ENCODE assay signal across 26 cellular contexts in the genomic region with DNA sequence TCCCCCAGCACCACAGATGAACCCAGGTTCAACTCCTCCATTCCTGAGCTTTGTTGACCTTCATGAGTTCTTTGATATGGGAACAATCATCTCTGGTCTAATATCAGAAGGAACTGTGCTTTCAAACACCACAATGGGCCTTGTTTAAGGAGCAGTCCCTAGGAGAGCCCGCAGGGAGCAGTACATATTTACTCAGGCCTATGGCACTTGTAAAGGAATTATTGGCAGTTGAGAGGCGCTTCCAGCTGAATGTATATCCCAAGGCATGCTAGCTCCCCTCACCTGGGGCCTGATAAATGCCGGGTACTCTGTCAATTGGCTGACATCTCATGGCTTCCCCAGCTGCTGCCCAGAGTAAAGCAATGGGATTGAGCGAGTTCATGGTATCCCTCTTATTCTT.
DNase-seq lines count a peak whose midpoint lies in the region; ATAC-seq and TF ChIP-seq lines count a peak whose summit lies in the region.
"Had no signal": no experiment of that assay in that cellular context is flagged by ENCODE, and none has a peak within 500 bp of the region (broad histone marks: within the 10 kb centered on the region; RNA-seq: fewer than 3 reads in every experiment).

No MANE protein-coding gene starts in this region.

- POLR2A ChIA-PET in A673 (lab: Charles Lee; ENCODE audit: low non-redundant PET) = no interaction called here

- no peak overlapping the region for H3K4me3 ChIP-seq in hepatocyte
- no peak overlapping the region for H3K4me3 ChIP-seq in A673 (ENCODE audit: low read depth, low read length, poor library complexity, severe bottlenecking)
- H3K4me3 ChIP-seq: GM12878, heart right ventricle, lower lobe of right lung, MG63, skin epidermis had no signal

- H3K36me3 ChIP-seq in hepatocyte (replicated peaks; ENCODE audit: insufficient read depth, low read depth) = no peaks in the 10 kb centered on the region
- H3K36me3 ChIP-seq in A673 (ENCODE audit: insufficient read depth, low read length, poor library complexity, severe bottlenecking) = no peaks in the 10 kb centered on the region
- H3K36me3 ChIP-seq: heart right ventricle, lower lobe of right lung, MG63 had no signal

- BruUV-seq in A673 (replicated peaks; lab: Mats Ljungman, UMichigan) = no TSS peak

- H2AFZ ChIP-seq in hepatocyte = no peak overlapping the region

- TF ChIP-seq CTCF in hepatocyte (IDR thresholded peaks at IDR 0.05; ENCODE audit: poor library complexity) = peak; percentile 36
- no peak for TF ChIP-seq CTCF in A673 (conservative IDR thresholded peaks at IDR 0.05; ENCODE audit: low read depth, low read length)

- H3K27me3 ChIP-seq in hepatocyte (no peaks in the 10 kb centered on the region), A673 (replicated peaks; ENCODE audit: insufficient read depth, low read depth, low read length, poor library complexity) (no peaks in the 10 kb centered on the region)
- H3K27me3 ChIP-seq: heart right ventricle, MG63 had no signal

- H3K27me3 Mint-ChIP-seq in T-helper 17 cell = no peaks in the 10 kb centered on the region
- H3K27me3 Mint-ChIP-seq in natural killer cell treated with Interleukin-12 subunit alpha and Interleukin-12 subunit beta and Interleukin-15 and Interleukin-18, amount 100 ng/mL, for 72 hours = peaks cover 0 to 3% of the 10 kb centered on the region in 2 donors
- H3K27me3 Mint-ChIP-seq: B cell, IgD-negative memory B cell, naive B cell, T-cell had no signal

- H3K27ac ChIP-seq in hepatocyte (peak overlapping the region; percentile 64), A673 (ENCODE audit: low read depth, low read length, poor library complexity, severe bottlenecking) (no peak overlapping the region)
- H3K27ac ChIP-seq: heart right ventricle, lower lobe of right lung had no signal

- H3K36me3 Mint-ChIP-seq in T-helper 17 cell (ENCODE audit: low read depth) = no peaks in the 10 kb centered on the region
- H3K36me3 Mint-ChIP-seq in natural killer cell treated with Interleukin-12 subunit alpha and Interleukin-12 subunit beta and Interleukin-15 and Interleukin-18, amount 100 ng/mL, for 72 hours = peaks cover 6% of the 10 kb centered on the region
- H3K36me3 Mint-ChIP-seq: naive B cell, T-cell had no signal

- H3K4me2 ChIP-seq in hepatocyte = no peak overlapping the region

- H3K9me3 ChIP-seq in T-helper 17 cell (ENCODE audit: control insufficient read depth, low read length, poor library complexity, severe bottlenecking) (no peaks in the 10 kb centered on the region), hepatocyte (ENCODE audit: low read depth) (no peaks in the 10 kb centered on the region), A673 (ENCODE audit: low read depth, low read length, poor library complexity, severe bottlenecking) (peaks cover 3% of the 10 kb centered on the region)
- H3K9me3 ChIP-seq: MG63 had no signal

- H3K27ac Mint-ChIP-seq in T-helper 17 cell = peak overlapping the region; percentile 35
- peak overlapping the region in 1 of 2 donors; percentile 20 for H3K27ac Mint-ChIP-seq in natural killer cell treated with Interleukin-12 subunit alpha and Interleukin-12 subunit beta and Interleukin-15 and Interleukin-18, amount 100 ng/mL, for 72 hours
- H3K27ac Mint-ChIP-seq: T-cell had no signal

- DNase-seq in NCI-H146 (lab: John Stamatoyannopoulos, UW) = peak; percentile 66
- no peak for DNase-seq in T-helper 17 cell
- DNase-seq in hepatocyte (ENCODE audit: low spot score) = peak; percentile 63
- DNase-seq in sciatic nerve (ENCODE audit: low spot score) = peak; percentile 12
- no peak for DNase-seq in natural killer cell treated with Interleukin-12 subunit alpha and Interleukin-12 subunit beta and Interleukin-15 and Interleukin-18, amount 100 ng/mL, for 72 hours (ENCODE audit: low spot score)
- DNase-seq in A673 (ENCODE audit: low spot score) = no peak
- DNase-seq in activated CD4-positive, CD25-positive, alpha-beta regulatory T cell treated with anti-CD3 and anti-CD28 coated beads, Interleukin-2, amount 50 U/mL, for 72 hours = no peak
- DNase-seq in mucosa of gallbladder (ENCODE audit: low spot score) = no peak
- DNase-seq: activated CD4-positive, alpha-beta T cell treated with anti-CD3 and anti-CD28 coated beads, Interleukin-2, amount 50 U/mL, for 48 hours; activated naive CD4-positive, alpha-beta T cell; activated T-cell treated with anti-CD3 and anti-CD28 coated beads, Interleukin-2, amount 50 U/mL, for 1 hour; aorta; GDM1; HCEC 1CT; heart right ventricle; lower lobe of right lung; MG63; naive B cell; NCI-H1694; stimulated activated CD4-positive, alpha-beta T cell treated with anti-CD3 and anti-CD28 coated beads, Interleukin-2, amount 100 ng/mL, for 48 hours; T-cell had no signal

- no peaks in the 10 kb centered on the region for H3K4me1 ChIP-seq in hepatocyte (ENCODE audit: insufficient read depth)
- peaks cover 8% of the 10 kb centered on the region for H3K4me1 ChIP-seq in A673 (ENCODE audit: insufficient read depth, low read length, poor library complexity, severe bottlenecking)

- intact Hi-C loops in sciatic nerve (cut with DNase I) = no loop called here
- intact Hi-C loops in A673 (cut with micrococcal nuclease; ENCODE audit: unreplicated experiment) = no loop called here

- 59% methylated on average over 4 of the region's 4 CpGs for WGBS in hepatocyte (ENCODE audit: low lambda C conversion rate, missing lambda C conversion rate)

- H3K9me3 Mint-ChIP-seq in natural killer cell treated with Interleukin-12 subunit alpha and Interleukin-12 subunit beta and Interleukin-15 and Interleukin-18, amount 100 ng/mL, for 72 hours = peaks cover 3% of the 10 kb centered on the region

- no peak overlapping the region for H3K4me3 Mint-ChIP-seq in T-helper 17 cell
- no peak overlapping the region for H3K4me3 Mint-ChIP-seq in natural killer cell treated with Interleukin-12 subunit alpha and Interleukin-12 subunit beta and Interleukin-15 and Interleukin-18, amount 100 ng/mL, for 72 hours
- H3K4me3 Mint-ChIP-seq: B cell, IgD-negative memory B cell, T-cell had no signal

- ATAC-seq in T-helper 17 cell (no peak), sciatic nerve (no peak)
- ATAC-seq in natural killer cell treated with Interleukin-12 subunit alpha and Interleukin-12 subunit beta and Interleukin-15 and Interleukin-18, amount 100 ng/mL, for 72 hours = no peak
- ATAC-seq: GM12878, heart right ventricle, Right ventricle myocardium inferior, T-cell had no signal

- no peaks in the 10 kb centered on the region for H3K9me2 ChIP-seq in hepatocyte (replicated peaks; ENCODE audit: insufficient read depth)

- H3K79me2 ChIP-seq in hepatocyte = no peaks in the 10 kb centered on the region

- H4K20me1 ChIP-seq in hepatocyte (ENCODE audit: insufficient read depth, poor library complexity, severe bottlenecking) = no peaks in the 10 kb centered on the region

- CTCF ChIA-PET in A673 (lab: Charles Lee) = interaction anchor here (0.7 kb wide), 1 partner anchor 61 kb away, joined by 3 read pairs; no protein-coding TSS in a partner anchor

- H3K4me1 Mint-ChIP-seq in T-helper 17 cell = peaks cover 42% of the 10 kb centered on the region
- H3K4me1 Mint-ChIP-seq in natural killer cell treated with Interleukin-12 subunit alpha and Interleukin-12 subunit beta and Interleukin-15 and Interleukin-18, amount 100 ng/mL, for 72 hours (ENCODE audit: low read depth in 2 of 2) = peaks cover 39 to 42% of the 10 kb centered on the region in 2 donors

Comparison
In these comparisons a context has a peak if more than half of its experiments do, and no peak if none do; other contexts are left out.
1. DNase-seq: peak in NCI-H146 (single experiment), hepatocyte (single experiment) and sciatic nerve (single experiment); none in T-helper 17 cell (0 of 3), natural killer cell treated with Interleukin-12 subunit alpha and Interleukin-12 subunit beta and Interleukin-15 and Interleukin-18, amount 100 ng/mL, for 72 hours (single experiment), A673 (single experiment), activated CD4-positive, CD25-positive, alpha-beta regulatory T cell treated with anti-CD3 and anti-CD28 coated beads, Interleukin-2, amount 50 U/mL, for 72 hours (single experiment) and mucosa of gallbladder (single experiment).